8 cellular contexts compared by ENCODE assay signal in genomic region chr5:116084231-116084630, GRCh38. TPM values are rescaled to one million over a fixed set of nuclear protein-coding genes. Genes with fewer than 3 reads are reported as not detected.
DNase-seq lines count a peak whose midpoint lies in the region; ATAC-seq, FAIRE-seq and TF ChIP-seq lines count a peak whose summit lies in the region.

No MANE protein-coding gene starts in this region.

- H3K9me3 Mint-ChIP-seq in activated B cell treated with CpG ODN at 0.5 μM for 24 hours: no peaks in the 10 kb centered on the region
- H3K9me3 Mint-ChIP-seq in naive thymus-derived CD8-positive, alpha-beta T cell: no peaks in the 10 kb centered on the region

- WGBS in HUES64: 39% methylated on average over 11 of the region's 11 CpGs
- 17 to 20% methylated on average over 11 of the region's 11 CpGs for WGBS in esophagus, 2 donors

- TF ChIP-seq CTCF in GM10248 (IDR thresholded peaks at IDR 0.05; ENCODE audit: control extremely low read depth, extremely low read depth, low read depth, missing control alignments) (no peak), activated B cell treated with CpG ODN at 0.5 μM for 24 hours (IDR thresholded peaks at IDR 0.05) (no peak)

- H3K4me3 Mint-ChIP-seq in activated B cell treated with CpG ODN at 0.5 μM for 24 hours: peak overlapping the region; percentile 95
- peak overlapping the region; percentile 87 to 98 (median 94) for H3K4me3 Mint-ChIP-seq in naive thymus-derived CD8-positive, alpha-beta T cell

- H3K27ac Mint-ChIP-seq in activated B cell treated with CpG ODN at 0.5 μM for 24 hours: peak overlapping the region; percentile 96
- H3K27ac Mint-ChIP-seq in naive thymus-derived CD8-positive, alpha-beta T cell: peak overlapping the region; percentile 93 to 99 (median 98)

- POLR2A ChIA-PET in GM10248 (lab: Yijun Ruan, JAX): interaction anchor here (0.9 kb wide), 1 partner anchor 11 kb away, joined by 4 read pairs; no protein-coding TSS in a partner anchor
- POLR2A ChIA-PET in activated B cell treated with CpG ODN at 0.5 μM for 24 hours (lab: Charles Lee): interaction anchor here (0.8 to 3.2 kb wide), 4 partner anchors 9 to 483 kb away, joined by 3 to 57 read pairs (median 6); partner anchors contain the start of genes AP3S1, ATG12 and TICAM2
- POLR2A ChIA-PET in naive thymus-derived CD8-positive, alpha-beta T cell (lab: Charles Lee): interaction anchor here (0.6 to 2.3 kb wide), 7 partner anchors 8 to 821 kb away, joined by 3 to 22 read pairs (median 4); partner anchors contain the start of genes AP3S1, ATG12, CCDC112 and FEM1C

- peaks cover 36% of the 10 kb centered on the region for H3K4me1 Mint-ChIP-seq in activated B cell treated with CpG ODN at 0.5 μM for 24 hours
- peaks cover 21 to 54% (median 52%) of the 10 kb centered on the region in 4 donors for H3K4me1 Mint-ChIP-seq in naive thymus-derived CD8-positive, alpha-beta T cell

- DNase-seq in GM10248 (ENCODE audit: extremely low spot score) (peak; percentile 42), activated B cell treated with CpG ODN at 0.5 μM for 24 hours (no peak), GF-D8 (lab: John Stamatoyannopoulos, UW) (no peak), RCC 7860 (ENCODE audit: low spot score) (no peak)
- peak in 8 of 10 donors; percentile 11 to 72 (median 30) for DNase-seq in naive thymus-derived CD8-positive, alpha-beta T cell

- no peak for FAIRE-seq in RCC 7860 (lab: Jason Lieb, UNC)

- H3K27me3 ChIP-seq in HUES64 (ENCODE audit: insufficient read depth, low read length) (no peaks in the 10 kb centered on the region), esophagus (ENCODE audit: control insufficient read depth in 1 of 2, insufficient read depth in 2 of 2, low read length in 2 of 2) (no peaks in the 10 kb centered on the region)

- peaks cover 14% of the 10 kb centered on the region for H3K36me3 ChIP-seq in HUES64 (ENCODE audit: insufficient read depth, low read length)
- H3K36me3 ChIP-seq in esophagus (ENCODE audit: control insufficient read depth in 2 of 2, insufficient read depth in 2 of 2, low read length in 1 of 2): no peaks in the 10 kb centered on the region

- H3K9me3 ChIP-seq in HUES64 (ENCODE audit: insufficient read depth, low read depth, low read length) (no peaks in the 10 kb centered on the region), esophagus (ENCODE audit: control insufficient read depth in 2 of 2, insufficient read depth in 1 of 2, low read depth in 1 of 2, low read length in 1 of 2) (no peaks in the 10 kb centered on the region)

- H3K27ac ChIP-seq in HUES64 (ENCODE audit: low read depth, low read length) (no peak overlapping the region), esophagus (ENCODE audit: low read depth in 2 of 2, low read length in 1 of 2) (no peak overlapping the region)

- CTCF ChIA-PET in GM10248 (lab: Yijun Ruan, JAX) (interaction anchor here (1.2 kb wide), 1 partner anchor 16 kb away, joined by 5 read pairs; no protein-coding TSS in a partner anchor), activated B cell treated with CpG ODN at 0.5 μM for 24 hours (lab: Charles Lee) (no interaction called here)

- no peaks in the 10 kb centered on the region for H3K27me3 Mint-ChIP-seq in activated B cell treated with CpG ODN at 0.5 μM for 24 hours
- peaks cover 0 to 2% (median 0%) of the 10 kb centered on the region in 5 donors for H3K27me3 Mint-ChIP-seq in naive thymus-derived CD8-positive, alpha-beta T cell

- peak overlapping the region; percentile 93 for H3K9ac ChIP-seq in HUES64 (ENCODE audit: low read depth, low read length)

- H3K36me3 Mint-ChIP-seq in activated B cell treated with CpG ODN at 0.5 μM for 24 hours (ENCODE audit: low read depth): peaks cover 23% of the 10 kb centered on the region
- H3K36me3 Mint-ChIP-seq in naive thymus-derived CD8-positive, alpha-beta T cell: peaks cover 0 to 19% (median 12%) of the 10 kb centered on the region in 3 donors

- H3K4me1 ChIP-seq in HUES64 (ENCODE audit: insufficient read depth, low read length) (peaks cover 5% of the 10 kb centered on the region; the same call in 1 of the 2 replicates), esophagus (ENCODE audit: control insufficient read depth in 2 of 2, insufficient read depth in 2 of 2, low read length in 1 of 2) (peaks cover 0 to 6% of the 10 kb centered on the region in 2 donors)

- H3K4me3 ChIP-seq in HUES64 (ENCODE audit: low read length): peak overlapping the region; percentile 94
- peak overlapping the region; percentile 42 to 80 for H3K4me3 ChIP-seq in esophagus (ENCODE audit: low read depth in 1 of 2, low read length in 2 of 2)

- intact Hi-C loops in activated B cell treated with CpG ODN at 0.5 μM for 24 hours (cut with micrococcal nuclease): loop anchor here (10.0 kb wide), 1 partner anchor 491 kb away; the partner anchor contains the start of gene SEMA6A

- peak; percentile 41 for ATAC-seq in GM21619 (IDR thresholded peaks at IDR 0.05; ENCODE audit: unreplicated experiment)
- peak; percentile 9 for ATAC-seq in activated B cell treated with CpG ODN at 0.5 μM for 24 hours (ENCODE audit: low read depth)
- peak; percentile 13 to 20 for ATAC-seq in naive thymus-derived CD8-positive, alpha-beta T cell

RNA-seq across cellular contexts. Expression of gene COMMD10, which starts 0.6 kb away (rescaled TPM):
- 39.7 TPM for polyA plus RNA-seq in HUES64 (2013, experiment 1 of 2)
- polyA plus RNA-seq in HUES64 (2013, experiment 2 of 2): 50.2 TPM
- 35.7 and 44.4 TPM in 2 replicates for total RNA-seq in activated B cell treated with CpG ODN at 0.5 μM for 24 hours
- 10 to 100 TPM; 13.2 to 19.8 TPM for polyA plus RNA-seq in esophagus
- total RNA-seq in naive thymus-derived CD8-positive, alpha-beta T cell: 10 to 100 TPM; 24.3 to 29.0 TPM
- 10 to 100 TPM; 31.7 to 35.3 (median 32.5) TPM for polyA plus RNA-seq in naive thymus-derived CD8-positive, alpha-beta T cell

RNA-seq across cellular contexts. Expression of gene ARL14EPL, which starts 52.0 kb away (rescaled TPM):
- polyA plus RNA-seq in HUES64 (2013, experiment 1 of 2): not detected
- not detected for polyA plus RNA-seq in HUES64 (2013, experiment 2 of 2)
- not detected in 2 replicates for total RNA-seq in activated B cell treated with CpG ODN at 0.5 μM for 24 hours
- under 1 TPM in 1 of 2 donors, not detected in 1; 0.05 TPM for polyA plus RNA-seq in esophagus
- total RNA-seq in naive thymus-derived CD8-positive, alpha-beta T cell: not detected
- not detected for polyA plus RNA-seq in naive thymus-derived CD8-positive, alpha-beta T cell

Comparison
In these comparisons a context has a peak if more than half of its experiments do, and no peak if none do; other contexts are left out.
1. DNase-seq: peak in GM10248 (single experiment) and naive thymus-derived CD8-positive, alpha-beta T cell (8 of 10); none in activated B cell treated with CpG ODN at 0.5 μM for 24 hours (single experiment), GF-D8 (single experiment) and RCC 7860 (single experiment).
2. Peak in every context shown above with its lines, with median percentiles within 50 percentile points of each other: ATAC-seq.